In the genomic region with DNA sequence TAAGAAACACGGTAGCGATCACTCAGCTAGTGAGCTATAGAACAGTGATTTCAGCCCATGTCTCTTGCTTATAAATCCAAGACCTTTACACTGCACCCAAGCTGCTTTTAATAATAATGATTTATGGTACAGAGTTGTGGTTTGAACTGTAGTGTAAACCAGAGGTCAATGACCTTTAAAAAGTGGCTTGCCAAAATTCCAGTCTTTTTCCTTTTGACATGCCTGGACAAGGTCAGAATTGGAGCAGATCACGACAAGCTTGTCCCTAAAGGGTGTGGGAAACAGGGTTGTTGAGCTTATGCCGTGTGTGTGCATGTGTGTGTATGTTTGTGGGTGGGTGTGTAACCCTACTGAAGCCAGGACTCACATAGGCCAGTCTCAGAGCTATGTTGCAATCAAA, we compare ENCODE assay signal across 14 cellular contexts.
"Had no signal": no experiment of that assay in that cellular context is flagged by ENCODE, and none has a peak within 500 bp of the region (broad histone marks: within the 10 kb centered on the region; RNA-seq: fewer than 3 reads in every experiment).

No MANE protein-coding gene starts in this region.

- DNase-seq: activated CD4-positive, alpha-beta memory T cell treated with anti-CD3 and anti-CD28 coated beads, Interleukin-2, amount 10 ng/mL, durations not matched to agents 7 days and 5 days; activated gamma-delta T cell treated with Interleukin-2 at 50 U/mL for 16 hours; activated naive CD8-positive, alpha-beta T cell treated with anti-CD3 and anti-CD28 coated beads for 36 hours; activated T-cell treated with anti-CD3 and anti-CD28 coated beads, Interleukin-2, amount 50 U/mL, for 72 hours; anterior cingulate cortex; hypothalamus; kidney glomerular epithelial cell; lower lobe of right lung; midbrain; pancreas; stimulated activated CD4-positive, alpha-beta T cell treated with anti-CD3 and anti-CD28 coated beads, Interleukin-15, amount 100 ng/mL, for 24 hours; stimulated activated CD4-positive, alpha-beta T cell treated with anti-CD3 and anti-CD28 coated beads, Interleukin-4, amount 100 ng/mL, for 24 hours; T1000 had no signal

- H3K4me1 ChIP-seq: lower lobe of right lung, pancreas had no signal

- H3K27ac ChIP-seq: lower lobe of right lung, pancreas, thoracic aorta had no signal

- ATAC-seq: activated T-cell treated with anti-CD3 and anti-CD28 coated beads, Interleukin-2, amount 50 U/mL, for 72 hours; lower lobe of right lung had no signal

- H3K36me3 ChIP-seq: lower lobe of right lung, pancreas, thoracic aorta had no signal

- H3K9me3 ChIP-seq: lower lobe of right lung, pancreas, thoracic aorta had no signal

- H3K4me3 ChIP-seq: lower lobe of right lung, pancreas, thoracic aorta had no signal

- H3K27me3 ChIP-seq: pancreas had no signal

- FAIRE-seq: pancreas had no signal
